Comparison of ENCODE assay signal across 8 cellular contexts in genomic region chr4:13527983-13528822, GRCh38. TPM values are rescaled to one million over a fixed set of nuclear protein-coding genes. Genes with fewer than 3 reads are reported as not detected.
DNase-seq lines count a peak whose midpoint lies in the region; ATAC-seq and TF ChIP-seq lines count a peak whose summit lies in the region.

No MANE protein-coding gene starts in this region.

- no TSS peak for BruUV-seq in MCF 10A (replicated peaks; lab: Mats Ljungman, UMichigan)

- DNase-seq in MCF 10A (ENCODE audit: unreplicated experiment) (peak; percentile 67), breast epithelium (ENCODE audit: low spot score in 2 of 2) (no peak), NCI-H69 (lab: John Stamatoyannopoulos, UW) (peak; percentile 60), left kidney (ENCODE audit: low read depth, low spot score) (peak; percentile 20), erythroblast (lab: John Stamatoyannopoulos, UW) (no peak), NCI-H1694 (lab: John Stamatoyannopoulos, UW) (no peak), gastrocnemius medialis (no peak)

- no peaks in the 10 kb centered on the region for H3K27me3 Mint-ChIP-seq in MCF 10A (ENCODE audit: insufficient read depth, unreplicated experiment)

- no peaks in the 10 kb centered on the region for H3K4me1 ChIP-seq in breast epithelium
- H3K4me1 ChIP-seq in gastrocnemius medialis = peaks cover 0 to 2% of the 10 kb centered on the region in 2 donors

- intact Hi-C loops in MCF 10A (cut with micrococcal nuclease) (no loop called here), breast epithelium (cut with DNase I; ENCODE audit: low total_unique reads) (no loop called here), gastrocnemius medialis (cut with DNase I; ENCODE audit: low total_unique reads) (no loop called here)

- CTCF ChIA-PET in MCF 10A (lab: Yijun Ruan, JAX) = interaction anchor here (0.7 kb wide), 1 partner anchor 671 kb away, joined by 3 read pairs; no protein-coding TSS in a partner anchor

- H3K4me3 ChIP-seq in breast epithelium (peak overlapping the region in 1 of 3 donors; percentile 22), gastrocnemius medialis (peak overlapping the region in 1 of 4 donors; percentile 13)

- ATAC-seq in HG02763 (IDR thresholded peaks at IDR 0.05; ENCODE audit: unreplicated experiment) (peak; percentile 74), gastrocnemius medialis (no peak)

- H3K27ac Mint-ChIP-seq in MCF 10A (ENCODE audit: low read depth, unreplicated experiment) = no peak overlapping the region

- H3K4me3 Mint-ChIP-seq in MCF 10A (ENCODE audit: unreplicated experiment) = no peak overlapping the region

- no peaks in the 10 kb centered on the region for H3K36me3 Mint-ChIP-seq in MCF 10A (ENCODE audit: insufficient read depth, unreplicated experiment)

- H3K36me3 ChIP-seq in breast epithelium = no peaks in the 10 kb centered on the region
- no peaks in the 10 kb centered on the region for H3K36me3 ChIP-seq in gastrocnemius medialis

- no peaks in the 10 kb centered on the region for H3K9me3 Mint-ChIP-seq in MCF 10A (ENCODE audit: unreplicated experiment)

- in situ Hi-C loops in gastrocnemius medialis (cut with MboI; ENCODE audit: low sequenced_read_pairs in 4 of 4) = loop anchor here in 1 of 4 donors (25.0 kb wide), 1 partner anchor 791 kb away; no protein-coding TSS in a partner anchor

- peaks cover 5 to 100% of the 10 kb centered on the region in 2 donors for H3K27me3 ChIP-seq in breast epithelium
- H3K27me3 ChIP-seq in gastrocnemius medialis = peaks cover 94 to 100% (median 99%) of the 10 kb centered on the region in 3 donors

- no peak for TF ChIP-seq CTCF in MCF 10A (IDR thresholded peaks at IDR 0.05; ENCODE audit: unreplicated experiment)
- no peak for TF ChIP-seq CTCF in breast epithelium (IDR thresholded peaks at IDR 0.05)
- no peak for TF ChIP-seq CTCF in gastrocnemius medialis (IDR thresholded peaks at IDR 0.05 in 4 of 5, conservative IDR thresholded peaks at IDR 0.05 in 1 of 5)

- H3K27ac ChIP-seq in breast epithelium (no peak overlapping the region), gastrocnemius medialis (no peak overlapping the region)

- no peaks in the 10 kb centered on the region for H3K4me1 Mint-ChIP-seq in MCF 10A (ENCODE audit: insufficient read depth, unreplicated experiment)

- no peak for TF ChIP-seq POLR2A in breast epithelium (IDR thresholded peaks at IDR 0.05)
- no peak for TF ChIP-seq POLR2A in erythroblast (IDR thresholded peaks at IDR 0.05; ENCODE audit: low read length)
- no peak for TF ChIP-seq POLR2A in gastrocnemius medialis (IDR thresholded peaks at IDR 0.05)

- POLR2A ChIA-PET in MCF 10A (lab: Yijun Ruan, JAX) = no interaction called here

- H3K9me3 ChIP-seq in breast epithelium (peaks cover 15 to 18% of the 10 kb centered on the region in 2 donors), gastrocnemius medialis (peaks cover 0 to 14% (median 3%) of the 10 kb centered on the region in 3 donors)

RNA-seq across cellular contexts. Expression of gene NKX3-2, which starts 16.1 kb away (rescaled TPM):
- total RNA-seq in MCF 10A (2022) (0.34 and 0.42 TPM in 2 replicates), breast epithelium (under 1 TPM in 1 of 3 donors, not detected in 2; under 0.01 TPM), gastrocnemius medialis (not detected)

RNA-seq across cellular contexts. Expression of gene RAB28, which starts 44.1 kb away (rescaled TPM):
- total RNA-seq in MCF 10A (2022) = 15.9 and 18.7 TPM in 2 replicates
- 10 to 100 TPM; 21.9 to 27.8 (median 24.3) TPM for total RNA-seq in breast epithelium
- total RNA-seq in gastrocnemius medialis = 1 to 10 TPM; 3.9 to 8.0 (median 6.7) TPM

Comparison
In these comparisons a context has a peak if more than half of its experiments do, and no peak if none do; other contexts are left out.
1. DNase-seq: peak in MCF 10A (single experiment), NCI-H69 (single experiment) and left kidney (single experiment); none in breast epithelium (0 of 2), erythroblast (0 of 2), NCI-H1694 (single experiment) and gastrocnemius medialis (0 of 2).